Comparison of ENCODE assay signal across 10 cellular contexts in the genomic region with DNA sequence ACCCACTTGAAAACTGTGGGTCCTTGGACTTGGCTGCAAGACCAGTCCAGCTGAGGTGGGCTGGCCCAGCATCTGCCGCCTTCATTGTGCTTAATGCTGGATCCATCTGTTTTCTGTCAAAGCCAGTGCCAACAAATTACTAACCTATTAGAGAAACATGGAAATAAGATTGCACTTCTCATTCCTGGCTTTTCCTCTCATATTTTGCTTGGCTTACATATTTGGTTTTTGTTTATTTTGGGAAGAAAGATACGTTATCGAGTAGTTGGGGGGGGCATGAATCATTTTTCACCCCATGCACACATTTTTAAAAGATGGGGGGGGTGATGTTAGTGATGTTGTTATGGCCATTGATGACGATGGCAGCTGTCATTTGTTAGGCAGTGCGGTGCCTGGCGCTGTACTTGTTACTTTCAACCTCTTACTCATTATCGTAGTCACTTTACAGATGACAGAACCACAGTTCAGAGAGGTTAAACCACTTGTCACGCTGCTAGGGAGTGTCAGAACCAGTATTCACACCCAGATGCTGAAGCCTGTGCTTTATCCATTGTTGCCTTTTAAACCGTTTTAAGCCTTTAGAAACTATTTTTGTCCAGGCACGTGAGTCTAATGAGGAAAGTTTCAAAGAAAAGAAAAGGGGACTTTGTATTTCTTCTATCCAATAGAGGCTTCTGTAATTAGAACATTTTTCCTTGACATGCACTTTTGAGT.
DNase-seq lines count a peak whose midpoint lies in the region; ATAC-seq, FAIRE-seq and TF ChIP-seq lines count a peak whose summit lies in the region.
"Had no signal": no experiment of that assay in that cellular context is flagged by ENCODE, and none has a peak within 500 bp of the region (broad histone marks: within the 10 kb centered on the region; RNA-seq: fewer than 3 reads in every experiment).

No MANE protein-coding gene starts in this region.

- peaks cover 0 to 2% (median 0%) of the 10 kb centered on the region in 7 donors for H3K9me3 Mint-ChIP-seq in CD14-positive monocyte

- H3K27ac Mint-ChIP-seq in CD14-positive monocyte: peak overlapping the region in 2 of 7 donors; percentile 27 to 43

- ATAC-seq in left ventricle myocardium superior: peak; percentile 84

- H3K9ac ChIP-seq in stomach smooth muscle (ENCODE audit: low read length in 2 of 2): no peak overlapping the region
- H3K9ac ChIP-seq: BLaER1 had no signal

- no peak for TF ChIP-seq CTCF in CD14-positive monocyte (IDR thresholded peaks at IDR 0.05)

- H3K4me1 ChIP-seq in stomach smooth muscle (ENCODE audit: control insufficient read depth, insufficient read depth, low read length): peaks cover 30% of the 10 kb centered on the region

- peaks cover 9% of the 10 kb centered on the region for H3K4me1 Mint-ChIP-seq in CD14-positive monocyte

- H3K4me3 ChIP-seq in stomach smooth muscle (ENCODE audit: low read length in 2 of 2): peak overlapping the region in 1 of 2 donors; percentile 0
- H3K4me3 ChIP-seq: adrenal gland, BLaER1 had no signal

- no peaks in the 10 kb centered on the region for H3K27me3 Mint-ChIP-seq in CD14-positive monocyte (ENCODE audit: low read depth in 3 of 3)

- peak overlapping the region; percentile 18 for H3K27ac ChIP-seq in stomach smooth muscle (ENCODE audit: low read length)
- H3K27ac ChIP-seq: BLaER1 had no signal

- FAIRE-seq in frontal cortex (lab: Jason Lieb, UNC): no peak

- no peak overlapping the region for H3K4me3 Mint-ChIP-seq in CD14-positive monocyte

- intact Hi-C loops in left ventricle myocardium superior (cut with micrococcal nuclease): no loop called here
- intact Hi-C loops in CD14-positive monocyte (cut with micrococcal nuclease): no loop called here

- H3K36me3 Mint-ChIP-seq in CD14-positive monocyte: peaks cover 41 to 43% of the 10 kb centered on the region in 2 donors

- H3K36me3 ChIP-seq in stomach smooth muscle (ENCODE audit: control insufficient read depth in 2 of 2, insufficient read depth in 2 of 2, low read length in 2 of 2): peaks cover 6 to 8% of the 10 kb centered on the region in 2 donors

- peak; percentile 7 for DNase-seq in activated T-cell treated with anti-CD3 and anti-CD28 coated beads for 24 hours (ENCODE audit: low read depth)
- no peak for DNase-seq in activated T-cell treated with anti-CD3 and anti-CD28 coated beads, Interleukin-2, amount 50 U/mL, for 1 hour
- peak; percentile 23 for DNase-seq in activated CD8-positive, alpha-beta memory T cell treated with anti-CD3 and anti-CD28 coated beads, Interleukin-2, amount 50 U/mL, for 4 hours
- DNase-seq in left ventricle myocardium superior: peak; percentile 65
- no peak for DNase-seq in CD14-positive monocyte (ENCODE audit: low spot score)
- DNase-seq in frontal cortex (ENCODE audit: low spot score in 2 of 2): no peak
- DNase-seq in NCI-H774 (lab: John Stamatoyannopoulos, UW): no peak

- no peaks in the 10 kb centered on the region for H3K9me3 ChIP-seq in stomach smooth muscle (ENCODE audit: control insufficient read depth in 2 of 2, low read length in 2 of 2)
- H3K9me3 ChIP-seq: adrenal gland, BLaER1 had no signal

- no peaks in the 10 kb centered on the region for H3K27me3 ChIP-seq in stomach smooth muscle (ENCODE audit: control insufficient read depth in 1 of 2, insufficient read depth in 2 of 2, low read length in 2 of 2)
- H3K27me3 ChIP-seq: adrenal gland, BLaER1 had no signal

Comparison
In these comparisons a context has a peak if more than half of its experiments do, and no peak if none do; other contexts are left out.
1. DNase-seq: peak in activated T-cell treated with anti-CD3 and anti-CD28 coated beads for 24 hours (single experiment), activated CD8-positive, alpha-beta memory T cell treated with anti-CD3 and anti-CD28 coated beads, Interleukin-2, amount 50 U/mL, for 4 hours (single experiment) and left ventricle myocardium superior (single experiment); none in activated T-cell treated with anti-CD3 and anti-CD28 coated beads, Interleukin-2, amount 50 U/mL, for 1 hour (single experiment), CD14-positive monocyte (single experiment), frontal cortex (0 of 2) and NCI-H774 (single experiment).